8 cellular contexts compared by ENCODE assay signal in genomic region chr9:19456996-19457693, GRCh38. TPM values are rescaled to one million over a fixed set of nuclear protein-coding genes. Genes with fewer than 3 reads are reported as not detected.
A peak's percentile ranks its signal among the peaks of the same experiment; 100 is the strongest.
DNase-seq lines count a peak whose midpoint lies in the region; ATAC-seq and FAIRE-seq lines count a peak whose summit lies in the region.

No MANE protein-coding gene starts in this region.

- H3K27me3 ChIP-seq in CD4-positive, CD25-positive, alpha-beta regulatory T cell (ENCODE audit: control insufficient read depth, insufficient read depth, low read length) = no peaks in the 10 kb centered on the region

- ATAC-seq in CD4-positive, CD25-positive, alpha-beta regulatory T cell (ENCODE audit: low read depth in 2 of 2) = peak; percentile 83 to 86
- peak; percentile 87 for ATAC-seq in HG03432 (IDR thresholded peaks at IDR 0.05; ENCODE audit: unreplicated experiment)

- H3K9me3 ChIP-seq in CD4-positive, CD25-positive, alpha-beta regulatory T cell (ENCODE audit: control insufficient read depth in 2 of 2, low read length in 2 of 2) = no peaks in the 10 kb centered on the region

- no peaks in the 10 kb centered on the region for H3K9me3 Mint-ChIP-seq in CD4-positive, CD25-positive, alpha-beta regulatory T cell
- H3K9me3 Mint-ChIP-seq in activated CD4-positive, alpha-beta T cell treated with anti-CD3 and anti-CD28 coated beads, Interleukin-2, amount 10 ng/mL, durations not matched to agents 7 days and 5 days = no peaks in the 10 kb centered on the region

- no peak overlapping the region for H3K27ac ChIP-seq in CD4-positive, CD25-positive, alpha-beta regulatory T cell (ENCODE audit: insufficient read depth, low read length, poor library complexity, severe bottlenecking)

- DNase-seq in CD4-positive, CD25-positive, alpha-beta regulatory T cell = peak; percentile 46 to 71 (median 65)
- DNase-seq in GM19239 (ENCODE audit: insufficient read length, low spot score) = peak; percentile 72
- peak; percentile 48 for DNase-seq in NCI-H446 treated with DMSO at 0.1 percent for 48 hours (lab: John Stamatoyannopoulos, UW)
- peak; percentile 72 for DNase-seq in activated CD4-positive, alpha-beta T cell treated with anti-CD3 and anti-CD28 coated beads, Interleukin-2, amount 10 ng/mL, durations not matched to agents 7 days and 5 days
- DNase-seq in effector CD4-positive, alpha-beta T cell = peak; percentile 46
- DNase-seq in lung microvascular endothelial cell (ENCODE audit: low read depth in 2 of 2) = peak; percentile 77 to 94
- peak; percentile 41 for DNase-seq in stimulated activated CD8-positive, alpha-beta memory T cell treated with anti-CD3 and anti-CD28 coated beads, Interleukin-15, amount 100 ng/mL, for 1 hour (ENCODE audit: low read depth)

- CTCF ChIA-PET in activated CD4-positive, alpha-beta T cell treated with anti-CD3 and anti-CD28 coated beads, Interleukin-2, amount 10 ng/mL, durations not matched to agents 7 days and 5 days (lab: Charles Lee) = interaction anchor here (0.5 to 4.9 kb wide), 14 partner anchors 7 to 416 kb away, joined by 3 to 30 read pairs (median 4); partner anchors contain the start of genes RPS6 and RRAGA

- POLR2A ChIA-PET in activated CD4-positive, alpha-beta T cell treated with anti-CD3 and anti-CD28 coated beads, Interleukin-2, amount 10 ng/mL, durations not matched to agents 7 days and 5 days (lab: Charles Lee) = interaction anchor here (0.7 kb wide), 1 partner anchor 48 kb away, joined by 7 read pairs; the partner anchor contains the start of gene ACER2

- peak overlapping the region in 1 of 4 donors; percentile 26 for H3K4me3 Mint-ChIP-seq in CD4-positive, CD25-positive, alpha-beta regulatory T cell
- peak overlapping the region; percentile 37 for H3K4me3 Mint-ChIP-seq in activated CD4-positive, alpha-beta T cell treated with anti-CD3 and anti-CD28 coated beads, Interleukin-2, amount 10 ng/mL, durations not matched to agents 7 days and 5 days

- H3K36me3 ChIP-seq in CD4-positive, CD25-positive, alpha-beta regulatory T cell (ENCODE audit: control insufficient read depth, insufficient read depth, low read length) = no peaks in the 10 kb centered on the region

- FAIRE-seq in GM19239 (lab: Jason Lieb, UNC) = peak; percentile 93

- H3K4me1 ChIP-seq in CD4-positive, CD25-positive, alpha-beta regulatory T cell (ENCODE audit: control insufficient read depth, insufficient read depth, low read length, poor library complexity, severe bottlenecking) = peaks cover 7% of the 10 kb centered on the region

- peaks cover 0 to 9% (median 3%) of the 10 kb centered on the region in 4 donors for H3K4me1 Mint-ChIP-seq in CD4-positive, CD25-positive, alpha-beta regulatory T cell
- H3K4me1 Mint-ChIP-seq in activated CD4-positive, alpha-beta T cell treated with anti-CD3 and anti-CD28 coated beads, Interleukin-2, amount 10 ng/mL, durations not matched to agents 7 days and 5 days = peaks cover 11% of the 10 kb centered on the region

- peak overlapping the region; percentile 47 for H3K4me3 ChIP-seq in CD4-positive, CD25-positive, alpha-beta regulatory T cell (ENCODE audit: low read depth, low read length)

- H3K36me3 Mint-ChIP-seq in CD4-positive, CD25-positive, alpha-beta regulatory T cell = peaks cover under 1% of the 10 kb centered on the region
- no peaks in the 10 kb centered on the region for H3K36me3 Mint-ChIP-seq in activated CD4-positive, alpha-beta T cell treated with anti-CD3 and anti-CD28 coated beads, Interleukin-2, amount 10 ng/mL, durations not matched to agents 7 days and 5 days (ENCODE audit: low read depth)

- peak overlapping the region in 2 of 3 donors; percentile 15 to 18 for H3K27ac Mint-ChIP-seq in CD4-positive, CD25-positive, alpha-beta regulatory T cell
- no peak overlapping the region for H3K27ac Mint-ChIP-seq in activated CD4-positive, alpha-beta T cell treated with anti-CD3 and anti-CD28 coated beads, Interleukin-2, amount 10 ng/mL, durations not matched to agents 7 days and 5 days

- peaks cover 6% of the 10 kb centered on the region for H3K27me3 Mint-ChIP-seq in CD4-positive, CD25-positive, alpha-beta regulatory T cell
- no peaks in the 10 kb centered on the region for H3K27me3 Mint-ChIP-seq in activated CD4-positive, alpha-beta T cell treated with anti-CD3 and anti-CD28 coated beads, Interleukin-2, amount 10 ng/mL, durations not matched to agents 7 days and 5 days

RNA-seq across cellular contexts. Expression of gene ACER2, which starts 48.3 kb away (rescaled TPM):
- 2.9 TPM for total RNA-seq in CD4-positive, CD25-positive, alpha-beta regulatory T cell
- 1 to 10 TPM in 1 of 4 donors, under 1 TPM in 3; 0.21 to 1.2 (median 0.80) TPM for polyA plus RNA-seq in CD4-positive, CD25-positive, alpha-beta regulatory T cell
- 1 to 10 TPM; 3.3 to 3.6 TPM for total RNA-seq in activated CD4-positive, alpha-beta T cell treated with anti-CD3 and anti-CD28 coated beads, Interleukin-2, amount 10 ng/mL, durations not matched to agents 7 days and 5 days
- 6.1 and 6.2 TPM in 2 replicates for total RNA-seq in lung microvascular endothelial cell
